ENCODE assay signal across 10 cellular contexts in genomic region chr1:232943679-232944252, GRCh38. TPM values are rescaled to one million over a fixed set of nuclear protein-coding genes. Genes with fewer than 3 reads are reported as not detected.
DNase-seq lines count a peak whose midpoint lies in the region; ATAC-seq and TF ChIP-seq lines count a peak whose summit lies in the region.
"Had no signal": no experiment of that assay in that cellular context is flagged by ENCODE, and none has a peak within 500 bp of the region (broad histone marks: within the 10 kb centered on the region; RNA-seq: fewer than 3 reads in every experiment).

No MANE protein-coding gene starts in this region.

- DNase-seq in GF-D8 (lab: John Stamatoyannopoulos, UW), result peak; percentile 17
- peak; percentile 65 for DNase-seq in fibroblast of peridontal ligament (ENCODE audit: extremely low read depth)
- no peak for DNase-seq in ascending aorta (ENCODE audit: low spot score in 2 of 2)
- DNase-seq in mesenchymal stem cell, result no peak
- DNase-seq in effector memory CD4-positive, alpha-beta T cell, result no peak
- no peak for DNase-seq in GM19240 (ENCODE audit: insufficient read length, low spot score)
- DNase-seq: posterior cingulate gyrus, SHP77 treated with DMSO at 0.1 percent for 48 hours had no signal

- H3K36me3 ChIP-seq in Loucy (ENCODE audit: insufficient read depth, low read length) (no peaks in the 10 kb centered on the region), ascending aorta (no peaks in the 10 kb centered on the region), mesenchymal stem cell (ENCODE audit: control insufficient read depth in 1 of 2, insufficient read depth in 2 of 2, low read depth in 1 of 2, low read length in 2 of 2) (no peaks in the 10 kb centered on the region)
- H3K36me3 ChIP-seq in effector memory CD4-positive, alpha-beta T cell (ENCODE audit: control insufficient read depth, insufficient read depth, low read length), result no peaks in the 10 kb centered on the region

- no peak overlapping the region for H2BK12ac ChIP-seq in mesenchymal stem cell (ENCODE audit: low read length in 2 of 2)

- H3K9me3 ChIP-seq in Loucy (ENCODE audit: insufficient read depth, low read depth, low read length) (no peaks in the 10 kb centered on the region), ascending aorta (no peaks in the 10 kb centered on the region), mesenchymal stem cell (ENCODE audit: control insufficient read depth, low read length) (no peaks in the 10 kb centered on the region)
- H3K9me3 ChIP-seq in effector memory CD4-positive, alpha-beta T cell (ENCODE audit: control insufficient read depth, low read length), result no peaks in the 10 kb centered on the region

- no peak overlapping the region for H3K14ac ChIP-seq in mesenchymal stem cell (ENCODE audit: low read length in 2 of 2)

- H3K4me3 ChIP-seq in Loucy (ENCODE audit: low read length, poor library complexity, severe bottlenecking) (no peak overlapping the region), ascending aorta (no peak overlapping the region), mesenchymal stem cell (ENCODE audit: insufficient read depth in 1 of 2, low read depth in 1 of 2, low read length in 2 of 2) (no peak overlapping the region)
- no peak overlapping the region for H3K4me3 ChIP-seq in effector memory CD4-positive, alpha-beta T cell (ENCODE audit: insufficient read depth, low read depth, low read length, poor library complexity, severe bottlenecking)

- H2BK5ac ChIP-seq in mesenchymal stem cell (ENCODE audit: low read depth, low read length, poor library complexity, severe bottlenecking), result no peak overlapping the region

- peaks cover 18% of the 10 kb centered on the region for H3K4me1 ChIP-seq in Loucy (ENCODE audit: insufficient read depth, low read length, poor library complexity, severe bottlenecking)
- no peaks in the 10 kb centered on the region for H3K4me1 ChIP-seq in ascending aorta
- H3K4me1 ChIP-seq in mesenchymal stem cell (ENCODE audit: control insufficient read depth, insufficient read depth, low read depth, low read length), result no peaks in the 10 kb centered on the region
- H3K4me1 ChIP-seq in effector memory CD4-positive, alpha-beta T cell (ENCODE audit: control insufficient read depth, insufficient read depth, low read length, poor library complexity, severe bottlenecking), result no peaks in the 10 kb centered on the region

- no peaks in the 10 kb centered on the region for H4K20me1 ChIP-seq in Loucy (ENCODE audit: insufficient read depth, low read length, poor library complexity, severe bottlenecking)

- no peak overlapping the region for H3K23ac ChIP-seq in mesenchymal stem cell (ENCODE audit: low read length in 2 of 2)

- no peak overlapping the region for H4K91ac ChIP-seq in mesenchymal stem cell (ENCODE audit: low read length)

- no peak overlapping the region for H2AK5ac ChIP-seq in mesenchymal stem cell (ENCODE audit: low read length, severe bottlenecking)

- H3K79me1 ChIP-seq in mesenchymal stem cell (replicated peaks; ENCODE audit: low read length, poor library complexity, severe bottlenecking), result no peaks in the 10 kb centered on the region

- no peak overlapping the region for H2BK15ac ChIP-seq in mesenchymal stem cell (ENCODE audit: low read depth, poor library complexity, severe bottlenecking)

- no peaks in the 10 kb centered on the region for H3K27me3 ChIP-seq in Loucy (ENCODE audit: insufficient read depth, low read length, poor library complexity, severe bottlenecking)
- no peaks in the 10 kb centered on the region for H3K27me3 ChIP-seq in ascending aorta
- no peaks in the 10 kb centered on the region for H3K27me3 ChIP-seq in mesenchymal stem cell (ENCODE audit: control insufficient read depth in 1 of 2, insufficient read depth in 1 of 2, low read length in 2 of 2)
- H3K27me3 ChIP-seq in effector memory CD4-positive, alpha-beta T cell (replicated peaks; ENCODE audit: control insufficient read depth, insufficient read depth, low read length, poor library complexity, severe bottlenecking), result no peaks in the 10 kb centered on the region

- peak; percentile 49 for ATAC-seq in GM19452 (IDR thresholded peaks at IDR 0.05; ENCODE audit: unreplicated experiment)

- H3K9ac ChIP-seq in Loucy (ENCODE audit: low read depth, low read length, poor library complexity, severe bottlenecking) (no peak overlapping the region), mesenchymal stem cell (ENCODE audit: low read length) (no peak overlapping the region)

- H3K27ac ChIP-seq in ascending aorta (no peak overlapping the region), mesenchymal stem cell (ENCODE audit: low read length, poor library complexity, severe bottlenecking) (no peak overlapping the region)
- no peak overlapping the region for H3K27ac ChIP-seq in effector memory CD4-positive, alpha-beta T cell (ENCODE audit: insufficient read depth, low read length, poor library complexity, severe bottlenecking)

- TF ChIP-seq CTCF in Loucy (conservative IDR thresholded peaks at IDR 0.05; ENCODE audit: low read length) (no peak), ascending aorta (IDR thresholded peaks at IDR 0.05) (no peak)

- 65% methylated on average over 9 of the region's 9 CpGs for WGBS in mesenchymal stem cell

- no peaks in the 10 kb centered on the region for H3F3A ChIP-seq in Loucy (ENCODE audit: low read depth)

- H4K8ac ChIP-seq in mesenchymal stem cell (ENCODE audit: low read length), result no peak overlapping the region

- no peak overlapping the region for H2AFZ ChIP-seq in Loucy (ENCODE audit: low read length)
- no peak overlapping the region for H2AFZ ChIP-seq in mesenchymal stem cell (ENCODE audit: low read depth, low read length)

- no peak overlapping the region for H3K18ac ChIP-seq in mesenchymal stem cell (ENCODE audit: low read depth in 1 of 2, low read length in 2 of 2)

- H3K9me2 ChIP-seq in Loucy (replicated peaks; ENCODE audit: low read depth, low read length), result no peaks in the 10 kb centered on the region

- H2BK120ac ChIP-seq in mesenchymal stem cell (ENCODE audit: low read depth, low read length), result no peak overlapping the region

- H3K79me2 ChIP-seq in Loucy (ENCODE audit: insufficient read depth, low read length), result no peaks in the 10 kb centered on the region

- peak overlapping the region; percentile 6 for H3K4me2 ChIP-seq in Loucy (ENCODE audit: low read depth, low read length, poor library complexity, severe bottlenecking)
- no peak overlapping the region for H3K4me2 ChIP-seq in mesenchymal stem cell (ENCODE audit: low read length, poor library complexity, severe bottlenecking)

- no peak overlapping the region for H3K4ac ChIP-seq in mesenchymal stem cell (ENCODE audit: low read depth in 1 of 2, low read length in 2 of 2)

- intact Hi-C loops in ascending aorta (cut with DNase I), result no loop called here

RNA-seq across cellular contexts. Expression of gene NTPCR, which starts 6.6 kb away (rescaled TPM):
- total RNA-seq in ascending aorta, result 41.6 TPM
- 33.9 TPM for polyA plus RNA-seq in mesenchymal stem cell (2013, experiment 1 of 2)
- polyA plus RNA-seq in mesenchymal stem cell (2013, experiment 2 of 2), result 34.1 TPM

Comparison
In these comparisons a context has a peak if more than half of its experiments do, and no peak if none do; other contexts are left out.
1. DNase-seq: peak in GF-D8 (single experiment) and fibroblast of peridontal ligament (single experiment); none in ascending aorta (0 of 2), mesenchymal stem cell (single experiment), effector memory CD4-positive, alpha-beta T cell (0 of 3) and GM19240 (single experiment).